Comparison of ENCODE assay signal across 23 cellular contexts in genomic region chr7:152871005-152871677, GRCh38.
"Had no signal": no experiment of that assay in that cellular context is flagged by ENCODE, and none has a peak within 500 bp of the region (broad histone marks: within the 10 kb centered on the region; RNA-seq: fewer than 3 reads in every experiment).

No MANE protein-coding gene starts in this region.

- H3K27me3 Mint-ChIP-seq: dendritic cell treated with granulocyte-macrophage colony-stimulating factor and Interleukin-4, amounts not matched to agents 40 ng/mL and 50 ng/mL, for 4 days; memory B cell; natural killer cell treated with Interleukin-12 subunit alpha and Interleukin-12 subunit beta and Interleukin-15 and Interleukin-18, amount 100 ng/mL, for 72 hours; stimulated activated naive B cell treated with anti-CD40 and anti-IgM and Interleukin-4, amounts not matched to agents 10 μg/mL and 1 μg/mL and 100 μg/mL, for 72 hours; type B pancreatic cell had no signal

- H3K9me3 Mint-ChIP-seq: dendritic cell treated with granulocyte-macrophage colony-stimulating factor and Interleukin-4, amounts not matched to agents 40 ng/mL and 50 ng/mL, for 4 days had no signal

- H3K4me1 ChIP-seq: foreskin keratinocyte, left ventricle myocardium inferior, lower lobe of right lung, psoas muscle, spleen, suprapubic skin, thyroid gland, vagina had no signal

- H3K36me3 Mint-ChIP-seq: immature natural killer cell; natural killer cell treated with Interleukin-12 subunit alpha and Interleukin-12 subunit beta and Interleukin-15 and Interleukin-18, amount 100 ng/mL, for 72 hours; type B pancreatic cell had no signal

- H3K4me3 Mint-ChIP-seq: dendritic cell treated with granulocyte-macrophage colony-stimulating factor and Interleukin-4, amounts not matched to agents 40 ng/mL and 50 ng/mL, for 4 days; immature natural killer cell; memory B cell; natural killer cell treated with Interleukin-12 subunit alpha and Interleukin-12 subunit beta and Interleukin-15 and Interleukin-18, amount 100 ng/mL, for 72 hours; stimulated activated naive B cell treated with anti-CD40 and anti-IgM and Interleukin-4, amounts not matched to agents 10 μg/mL and 1 μg/mL and 100 μg/mL, for 72 hours; type B pancreatic cell had no signal

- H3K27ac ChIP-seq: foreskin keratinocyte, left ventricle myocardium inferior, lower lobe of right lung, neutrophil, psoas muscle, spleen, suprapubic skin, thyroid gland, vagina had no signal

- H3K27ac Mint-ChIP-seq: dendritic cell treated with granulocyte-macrophage colony-stimulating factor and Interleukin-4, amounts not matched to agents 40 ng/mL and 50 ng/mL, for 4 days; immature natural killer cell; memory B cell; natural killer cell treated with Interleukin-12 subunit alpha and Interleukin-12 subunit beta and Interleukin-15 and Interleukin-18, amount 100 ng/mL, for 72 hours; stimulated activated naive B cell treated with anti-CD40 and anti-IgM and Interleukin-4, amounts not matched to agents 10 μg/mL and 1 μg/mL and 100 μg/mL, for 72 hours; type B pancreatic cell had no signal

- H3K27me3 ChIP-seq: foreskin keratinocyte, neutrophil, spleen, suprapubic skin, thyroid gland, vagina had no signal

- H3K9me3 ChIP-seq: lower lobe of right lung, neutrophil, psoas muscle, suprapubic skin, thyroid gland, vagina had no signal

- H3K4me1 Mint-ChIP-seq: immature natural killer cell had no signal

- ATAC-seq: foreskin keratinocyte; left cardiac atrium; psoas muscle; sciatic nerve; stimulated activated naive B cell treated with anti-CD40 and anti-IgM and Interleukin-4, amounts not matched to agents 10 μg/mL and 1 μg/mL and 100 μg/mL, for 72 hours had no signal

- DNase-seq: erythroblast; foreskin keratinocyte; immature natural killer cell; left cardiac atrium; left ventricle myocardium inferior; lower lobe of right lung; midbrain; psoas muscle; retina; spleen; stimulated activated CD4-positive, alpha-beta T cell treated with anti-CD3 and anti-CD28 coated beads, Interleukin-15, amount 100 ng/mL, for 24 hours; stimulated activated CD4-positive, alpha-beta T cell treated with anti-CD3 and anti-CD28 coated beads, Interleukin-1b, Interleukin-23, amount 100 ng/mL, for 48 hours; stimulated activated CD4-positive, alpha-beta T cell treated with anti-CD3 and anti-CD28 coated beads, Interleukin-4, amount 100 ng/mL, for 24 hours; stimulated activated naive B cell treated with anti-CD40 and anti-IgM and Interleukin-4, amounts not matched to agents 10 μg/mL and 1 μg/mL and 100 μg/mL, for 72 hours; thyroid gland had no signal

- H3K36me3 ChIP-seq: left ventricle myocardium inferior, lower lobe of right lung, neutrophil, suprapubic skin, thyroid gland, vagina had no signal

- H3K4me3 ChIP-seq: left ventricle myocardium inferior, lower lobe of right lung, psoas muscle, spleen, suprapubic skin, thyroid gland, vagina had no signal
